ENCODE assay signal across 8 cellular contexts in the genomic region with DNA sequence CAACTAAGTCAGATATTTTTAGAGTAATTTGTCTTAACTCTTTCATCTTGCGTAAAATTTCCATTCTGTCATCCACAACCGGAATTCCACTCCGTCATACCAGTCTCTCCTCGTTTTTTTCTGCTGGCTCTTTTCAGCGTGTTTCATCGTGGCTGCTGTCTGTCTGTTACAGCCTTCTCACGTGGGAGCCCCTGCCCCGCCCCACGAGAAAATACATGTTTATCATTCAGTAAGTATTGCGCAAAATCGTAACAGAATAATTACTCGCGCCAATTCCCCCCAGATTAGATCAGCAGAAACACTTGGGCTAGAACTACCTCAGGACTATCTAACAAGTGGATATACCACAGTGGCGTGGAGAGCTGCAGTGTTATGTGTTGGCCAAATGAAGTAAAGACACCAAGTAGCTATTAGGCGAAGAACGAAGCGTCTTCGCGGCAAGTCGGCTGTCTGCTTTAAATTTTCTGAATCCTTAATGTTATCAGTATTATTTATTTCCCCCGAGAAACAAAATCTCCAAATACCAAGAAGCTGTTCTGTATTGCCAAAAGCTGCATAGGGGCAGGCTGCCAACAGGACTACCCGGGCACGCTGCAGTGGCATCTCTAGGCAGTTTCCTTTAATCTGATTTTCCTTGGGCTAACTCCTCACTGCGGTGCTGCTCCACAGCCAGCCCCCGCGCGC. TPM values are rescaled to one million over a fixed set of nuclear protein-coding genes. Genes with fewer than 3 reads are reported as not detected.
A peak's percentile ranks its signal among the peaks of the same experiment; 100 is the strongest.
DNase-seq lines count a peak whose midpoint lies in the region; ATAC-seq and TF ChIP-seq lines count a peak whose summit lies in the region.

No MANE protein-coding gene starts in this region.

- peak overlapping the region; percentile 63 for H2AFZ ChIP-seq in DND-41 (ENCODE audit: low read depth, low read length)
- H2AFZ ChIP-seq in GM23338, result no peak overlapping the region

- H3K4me3 ChIP-seq in DND-41 (ENCODE audit: low read depth in 1 of 2, low read length in 2 of 2) (peak overlapping the region; percentile 39 to 84), GM23338 (peak overlapping the region; percentile 78), endodermal cell (ENCODE audit: low read length) (peak overlapping the region; percentile 75), mucosa of rectum (ENCODE audit: low read length in 2 of 2) (peak overlapping the region; percentile 86 to 90)

- H3K4me2 ChIP-seq in DND-41 (ENCODE audit: insufficient read depth, low read length), result peak overlapping the region; percentile 83
- H3K4me2 ChIP-seq in GM23338, result peak overlapping the region; percentile 77

- H3K27me3 ChIP-seq in DND-41 (ENCODE audit: insufficient read depth, low read length, poor library complexity), result no peaks in the 10 kb centered on the region
- no peaks in the 10 kb centered on the region for H3K27me3 ChIP-seq in GM23338 (ENCODE audit: insufficient read depth)
- no peaks in the 10 kb centered on the region for H3K27me3 ChIP-seq in endodermal cell (ENCODE audit: control insufficient read depth, insufficient read depth, low read length, poor library complexity, severe bottlenecking)
- no peaks in the 10 kb centered on the region for H3K27me3 ChIP-seq in mucosa of rectum (ENCODE audit: control insufficient read depth in 2 of 2, insufficient read depth in 2 of 2, low read length in 2 of 2)

- peaks cover 2% of the 10 kb centered on the region for H4K20me1 ChIP-seq in DND-41 (ENCODE audit: insufficient read depth, low read length)
- peaks cover 11% of the 10 kb centered on the region; the same call in 1 of the 2 replicates for H4K20me1 ChIP-seq in GM23338 (replicated peaks; ENCODE audit: insufficient read depth)

- 50 to 58% methylated on average over 16 to 27 of the region's 27 CpGs for WGBS in endodermal cell (ENCODE audit: insufficient coverage in 1 of 2, insufficient read length in 1 of 2), 2 experiments

- H3K36me3 ChIP-seq in DND-41 (ENCODE audit: insufficient read depth, low read length) (no peaks in the 10 kb centered on the region), GM23338 (ENCODE audit: insufficient read depth) (no peaks in the 10 kb centered on the region), endodermal cell (ENCODE audit: control insufficient read depth, insufficient read depth, low read length) (no peaks in the 10 kb centered on the region), mucosa of rectum (ENCODE audit: control insufficient read depth in 2 of 2, insufficient read depth in 2 of 2, low read length in 2 of 2) (no peaks in the 10 kb centered on the region)

- H3K4me3 Mint-ChIP-seq in GM23338 (peak overlapping the region; percentile 77), endodermal cell (peak overlapping the region; percentile 73)

- DNase-seq in DND-41 (peak; percentile 16), GM23338 (ENCODE audit: low spot score) (no peak), NCI-H146 treated with DMSO at 0.1 percent for 48 hours (lab: John Stamatoyannopoulos, UW; ENCODE audit: unreplicated experiment) (peak; percentile 40), endodermal cell (no peak)
- DNase-seq in activated CD4-positive, alpha-beta T cell treated with anti-CD3 and anti-CD28 coated beads, Interleukin-2, amount 50 U/mL, for 48 hours, result peak; percentile 53 to 57
- peak; percentile 44 for DNase-seq in stimulated activated naive CD8-positive, alpha-beta T cell treated with anti-CD3 and anti-CD28 coated beads, Interleukin-15, Interleukin-2, amounts not matched to agents 100 U/mL and 50 U/mL, for 24 hours

- H3K27me3 Mint-ChIP-seq in GM23338 (ENCODE audit: insufficient read depth, low read depth, poor library complexity) (peaks cover 1% of the 10 kb centered on the region), endodermal cell (ENCODE audit: insufficient read depth) (no peaks in the 10 kb centered on the region)

- H3K4me1 ChIP-seq in DND-41 (ENCODE audit: insufficient read depth, low read length) (peaks cover 27% of the 10 kb centered on the region), GM23338 (ENCODE audit: insufficient read depth) (peaks cover 10% of the 10 kb centered on the region), endodermal cell (ENCODE audit: control insufficient read depth, insufficient read depth, low read length) (peaks cover 2% of the 10 kb centered on the region), mucosa of rectum (ENCODE audit: control insufficient read depth in 2 of 2, insufficient read depth in 2 of 2, low read length in 2 of 2) (peaks cover 9 to 10% of the 10 kb centered on the region in 2 donors)

- H3K27ac ChIP-seq in DND-41 (ENCODE audit: low read length), result peak overlapping the region; percentile 64
- H3K27ac ChIP-seq in GM23338 (ENCODE audit: low read depth), result no peak overlapping the region
- H3K27ac ChIP-seq in endodermal cell (ENCODE audit: low read depth, low read length), result no peak overlapping the region
- peak overlapping the region; percentile 55 to 66 for H3K27ac ChIP-seq in mucosa of rectum (ENCODE audit: low read depth in 2 of 2, low read length in 2 of 2)

- no peaks in the 10 kb centered on the region for H3K9me2 ChIP-seq in GM23338 (ENCODE audit: insufficient read depth)

- H3K4me1 Mint-ChIP-seq in GM23338 (peaks cover 18% of the 10 kb centered on the region), endodermal cell (peaks cover 19% of the 10 kb centered on the region)

- H3K9me3 Mint-ChIP-seq in GM23338, result no peaks in the 10 kb centered on the region
- H3K9me3 Mint-ChIP-seq in endodermal cell, result no peaks in the 10 kb centered on the region

- H3K27ac Mint-ChIP-seq in GM23338, result peak overlapping the region; percentile 42; the same call in 1 of the 2 replicates
- peak overlapping the region; percentile 13 for H3K27ac Mint-ChIP-seq in endodermal cell

- H3K36me3 Mint-ChIP-seq in GM23338 (ENCODE audit: low read depth), result no peaks in the 10 kb centered on the region
- no peaks in the 10 kb centered on the region for H3K36me3 Mint-ChIP-seq in endodermal cell (ENCODE audit: low read depth)

- H3K9me3 ChIP-seq in DND-41 (ENCODE audit: insufficient read depth, low read length, severe bottlenecking) (no peaks in the 10 kb centered on the region), endodermal cell (ENCODE audit: control insufficient read depth, low read length) (no peaks in the 10 kb centered on the region), mucosa of rectum (ENCODE audit: control insufficient read depth in 2 of 2, low read length in 2 of 2) (no peaks in the 10 kb centered on the region)

- H3K79me2 ChIP-seq in DND-41 (ENCODE audit: insufficient read depth, low read length), result peaks cover 23% of the 10 kb centered on the region
- H3K79me2 ChIP-seq in GM23338 (replicated peaks; ENCODE audit: insufficient read depth), result peaks cover 45% of the 10 kb centered on the region

- peak; percentile 4; the same call in 2 of the 3 replicates for ATAC-seq in DND-41 (ENCODE audit: insufficient read depth, low read depth)
- peak; percentile 2; the same call in 2 of the 3 replicates for ATAC-seq in GM23338
- ATAC-seq in stimulated activated naive CD8-positive, alpha-beta T cell treated with anti-CD3 and anti-CD28 coated beads, Interleukin-15, Interleukin-2, amounts not matched to agents 100 U/mL and 50 U/mL, for 24 hours, result no peak
- no peak for ATAC-seq in HG03097 (IDR thresholded peaks at IDR 0.05; ENCODE audit: low FRiP score, unreplicated experiment)

- H3K9ac ChIP-seq in DND-41 (ENCODE audit: low read depth, low read length) (peak overlapping the region; percentile 72), endodermal cell (ENCODE audit: extremely low read depth, low read length, poor library complexity, severe bottlenecking) (peak overlapping the region; percentile 17), mucosa of rectum (ENCODE audit: low read depth in 1 of 2, low read length in 2 of 2) (peak overlapping the region; percentile 72 to 76)

- TF ChIP-seq CTCF in DND-41 (IDR thresholded peaks at IDR 0.05; ENCODE audit: borderline replicate concordance, extremely low read depth, low read length, poor library complexity, severe bottlenecking) (no peak), GM23338 (conservative IDR thresholded peaks at IDR 0.05; ENCODE audit: low read depth in 2 of 2) (no peak), endodermal cell (conservative IDR thresholded peaks at IDR 0.05) (no peak)

- H3F3A ChIP-seq in GM23338 (replicated peaks; ENCODE audit: low read depth), result peaks cover 3% of the 10 kb centered on the region; the same call in 1 of the 2 replicates

TF ChIP-seq in GM23338, 12 proteins besides CTCF, POLR2A, EP300 and RAD21 (continues in another document):
- TF ChIP-seq, protein P1, sequence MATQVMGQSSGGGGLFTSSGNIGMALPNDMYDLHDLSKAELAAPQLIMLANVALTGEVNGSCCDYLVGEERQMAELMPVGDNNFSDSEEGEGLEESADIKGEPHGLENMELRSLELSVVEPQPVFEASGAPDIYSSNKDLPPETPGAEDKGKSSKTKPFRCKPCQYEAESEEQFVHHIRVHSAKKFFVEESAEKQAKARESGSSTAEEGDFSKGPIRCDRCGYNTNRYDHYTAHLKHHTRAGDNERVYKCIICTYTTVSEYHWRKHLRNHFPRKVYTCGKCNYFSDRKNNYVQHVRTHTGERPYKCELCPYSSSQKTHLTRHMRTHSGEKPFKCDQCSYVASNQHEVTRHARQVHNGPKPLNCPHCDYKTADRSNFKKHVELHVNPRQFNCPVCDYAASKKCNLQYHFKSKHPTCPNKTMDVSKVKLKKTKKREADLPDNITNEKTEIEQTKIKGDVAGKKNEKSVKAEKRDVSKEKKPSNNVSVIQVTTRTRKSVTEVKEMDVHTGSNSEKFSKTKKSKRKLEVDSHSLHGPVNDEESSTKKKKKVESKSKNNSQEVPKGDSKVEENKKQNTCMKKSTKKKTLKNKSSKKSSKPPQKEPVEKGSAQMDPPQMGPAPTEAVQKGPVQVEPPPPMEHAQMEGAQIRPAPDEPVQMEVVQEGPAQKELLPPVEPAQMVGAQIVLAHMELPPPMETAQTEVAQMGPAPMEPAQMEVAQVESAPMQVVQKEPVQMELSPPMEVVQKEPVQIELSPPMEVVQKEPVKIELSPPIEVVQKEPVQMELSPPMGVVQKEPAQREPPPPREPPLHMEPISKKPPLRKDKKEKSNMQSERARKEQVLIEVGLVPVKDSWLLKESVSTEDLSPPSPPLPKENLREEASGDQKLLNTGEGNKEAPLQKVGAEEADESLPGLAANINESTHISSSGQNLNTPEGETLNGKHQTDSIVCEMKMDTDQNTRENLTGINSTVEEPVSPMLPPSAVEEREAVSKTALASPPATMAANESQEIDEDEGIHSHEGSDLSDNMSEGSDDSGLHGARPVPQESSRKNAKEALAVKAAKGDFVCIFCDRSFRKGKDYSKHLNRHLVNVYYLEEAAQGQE (IDR thresholded peaks at IDR 0.05; ENCODE audit: unreplicated experiment), result no peak
- TF ChIP-seq EZH2phosphoT487 (IDR thresholded peaks at IDR 0.05; ENCODE audit: unreplicated experiment) (no peak), POLR2AphosphoS5 (IDR thresholded peaks at IDR 0.05; ENCODE audit: low read depth) (no peak), JUNB (IDR thresholded peaks at IDR 0.05; ENCODE audit: unreplicated experiment) (no peak), CREB1 (CRISPR knock-in tag; IDR thresholded peaks at IDR 0.05; ENCODE audit: low read depth) (no peak)

RNA-seq across cellular contexts. Expression of a gene that starts 0.6 kb away (rescaled TPM):
- total RNA-seq in GM23338 (2014; rRNA removed; shearing (Covaris generic)), result 50.7 and 66.5 TPM in 2 replicates
- polyA plus RNA-seq in GM23338 (2016; fragmentation: Nextera tagmentation; extraction: Ambion mirVana), result 11.8 and 13.7 TPM in 2 replicates
- 10 to 100 TPM; 51.6 to 56.8 TPM for total RNA-seq in endodermal cell
- polyA plus RNA-seq in endodermal cell (2013, experiment 1 of 2), result 41.3 TPM
- 52.9 TPM for polyA plus RNA-seq in endodermal cell (2013, experiment 2 of 2)

Comparison
In these comparisons a context has a peak if more than half of its experiments do, and no peak if none do; other contexts are left out.
1. ATAC-seq: peak in DND-41 (single experiment) and GM23338 (single experiment); none in stimulated activated naive CD8-positive, alpha-beta T cell treated with anti-CD3 and anti-CD28 coated beads, Interleukin-15, Interleukin-2, amounts not matched to agents 100 U/mL and 50 U/mL, for 24 hours (single experiment) and HG03097 (single experiment).
2. DNase-seq: peak in DND-41 (single experiment), NCI-H146 treated with DMSO at 0.1 percent for 48 hours (single experiment), activated CD4-positive, alpha-beta T cell treated with anti-CD3 and anti-CD28 coated beads, Interleukin-2, amount 50 U/mL, for 48 hours (2 of 2) and stimulated activated naive CD8-positive, alpha-beta T cell treated with anti-CD3 and anti-CD28 coated beads, Interleukin-15, Interleukin-2, amounts not matched to agents 100 U/mL and 50 U/mL, for 24 hours (single experiment); none in GM23338 (single experiment) and endodermal cell (single experiment).
3. H3K27ac ChIP-seq: peak in DND-41 (single experiment) and mucosa of rectum (2 of 2); none in GM23338 (single experiment) and endodermal cell (single experiment).
4. H3K9ac ChIP-seq: peak in every context shown above with its lines; median percentile 74 in mucosa of rectum; 72 in DND-41; 17 in endodermal cell.
5. Peak in every context shown above with its lines, with median percentiles within 50 percentile points of each other: H3K4me3 ChIP-seq.